8 cellular contexts compared by ENCODE assay signal in genomic region chr2:217248312-217248935, GRCh38.
DNase-seq lines count a peak whose midpoint lies in the region; ATAC-seq and TF ChIP-seq lines count a peak whose summit lies in the region.

No MANE protein-coding gene starts in this region.

- H3F3A ChIP-seq in MM.1S (ENCODE audit: insufficient read depth, low read length): no peaks in the 10 kb centered on the region

- no peaks in the 10 kb centered on the region for H3K36me3 ChIP-seq in osteoblast (ENCODE audit: insufficient read depth, low read length)
- H3K36me3 ChIP-seq in OCI-LY7 (ENCODE audit: insufficient read depth, low read length): no peaks in the 10 kb centered on the region
- H3K36me3 ChIP-seq in MM.1S (replicated peaks; ENCODE audit: insufficient read depth, low read length): no peaks in the 10 kb centered on the region

- H3K27ac Mint-ChIP-seq in activated CD8-positive, alpha-beta T cell treated with anti-CD3 and anti-CD28 coated beads for 36 hours: no peak overlapping the region

- H3K9me3 Mint-ChIP-seq in activated CD8-positive, alpha-beta T cell treated with anti-CD3 and anti-CD28 coated beads for 36 hours: no peaks in the 10 kb centered on the region

- peaks cover 3% of the 10 kb centered on the region for H3K4me1 ChIP-seq in osteoblast (ENCODE audit: insufficient read depth, low read length)
- no peaks in the 10 kb centered on the region for H3K4me1 ChIP-seq in OCI-LY7 (ENCODE audit: insufficient read depth, low read length, poor library complexity, severe bottlenecking)
- no peaks in the 10 kb centered on the region for H3K4me1 ChIP-seq in MM.1S (ENCODE audit: low read length)

- no peaks in the 10 kb centered on the region for H3K9me2 ChIP-seq in OCI-LY7 (ENCODE audit: insufficient read depth, low read length)
- no peaks in the 10 kb centered on the region for H3K9me2 ChIP-seq in MM.1S (replicated peaks; ENCODE audit: insufficient read depth, low read length)

- no peak overlapping the region for H3K4me3 Mint-ChIP-seq in activated CD8-positive, alpha-beta T cell treated with anti-CD3 and anti-CD28 coated beads for 36 hours

- POLR2A ChIA-PET in OCI-LY7 (lab: Charles Lee): no interaction called here
- POLR2A ChIA-PET in activated CD8-positive, alpha-beta T cell treated with anti-CD3 and anti-CD28 coated beads for 36 hours (lab: Charles Lee): interaction anchor here (0.6 kb wide), 1 partner anchor 269 kb away, joined by 3 read pairs; no protein-coding TSS in a partner anchor

- peaks cover 11% of the 10 kb centered on the region for H3K4me1 Mint-ChIP-seq in activated CD8-positive, alpha-beta T cell treated with anti-CD3 and anti-CD28 coated beads for 36 hours (ENCODE audit: low read depth)

- H3K27me3 ChIP-seq in osteoblast (ENCODE audit: insufficient read depth, low read length) (no peaks in the 10 kb centered on the region), MM.1S (replicated peaks; ENCODE audit: insufficient read depth, low read length) (no peaks in the 10 kb centered on the region)

- no peak overlapping the region for H3K9ac ChIP-seq in MM.1S (ENCODE audit: low read length)

- DNase-seq in NCI-H510A treated with DMSO at 0.1 percent for 48 hours (lab: John Stamatoyannopoulos, UW) (peak; percentile 45), fibroblast of peridontal ligament (ENCODE audit: extremely low read depth) (peak; percentile 89), osteoblast (ENCODE audit: insufficient read length, low spot score, missing footprints) (no peak), OCI-LY7 (ENCODE audit: low spot score) (no peak), MM.1S (no peak)
- no peak for DNase-seq in activated CD8-positive, alpha-beta T cell treated with anti-CD3 and anti-CD28 coated beads for 36 hours

- H3K4me2 ChIP-seq in osteoblast (ENCODE audit: insufficient read depth, low read length) (peak overlapping the region; percentile 22), OCI-LY7 (ENCODE audit: low read length) (no peak overlapping the region), MM.1S (ENCODE audit: low read depth, low read length) (no peak overlapping the region)

- peak overlapping the region; percentile 73 for H2AFZ ChIP-seq in osteoblast (ENCODE audit: low read length)
- no peak overlapping the region for H2AFZ ChIP-seq in OCI-LY7 (ENCODE audit: low read length)
- no peak overlapping the region for H2AFZ ChIP-seq in MM.1S (ENCODE audit: low read length)

- BruUV-seq in OCI-LY7 (replicated peaks; lab: Mats Ljungman, UMichigan): no TSS peak

- peak; percentile 94 for ATAC-seq in GM19035 (IDR thresholded peaks at IDR 0.05; ENCODE audit: unreplicated experiment)
- peak; percentile 87 for ATAC-seq in HG03064 (IDR thresholded peaks at IDR 0.05; ENCODE audit: low read depth, unreplicated experiment)
- ATAC-seq in activated CD8-positive, alpha-beta T cell treated with anti-CD3 and anti-CD28 coated beads for 36 hours: no peak

- H3K27ac ChIP-seq in osteoblast (ENCODE audit: low read depth, low read length): no peak overlapping the region
- H3K27ac ChIP-seq in OCI-LY7 (ENCODE audit: low read depth, low read length, poor library complexity, severe bottlenecking): no peak overlapping the region
- H3K27ac ChIP-seq in MM.1S (ENCODE audit: low read length): no peak overlapping the region

- H3K27me3 Mint-ChIP-seq in activated CD8-positive, alpha-beta T cell treated with anti-CD3 and anti-CD28 coated beads for 36 hours: peaks cover 14% of the 10 kb centered on the region

- no peak for TF ChIP-seq CTCF in osteoblast (IDR thresholded peaks at IDR 0.05; ENCODE audit: extremely low read depth, low read depth, low read length)
- no peak for TF ChIP-seq CTCF in OCI-LY7 (conservative IDR thresholded peaks at IDR 0.05; ENCODE audit: low read length)
- TF ChIP-seq CTCF in MM.1S (IDR thresholded peaks at IDR 0.05; ENCODE audit: low read length): no peak
- TF ChIP-seq CTCF in activated CD8-positive, alpha-beta T cell treated with anti-CD3 and anti-CD28 coated beads for 36 hours (IDR thresholded peaks at IDR 0.05): no peak

- no peaks in the 10 kb centered on the region for H3K36me3 Mint-ChIP-seq in activated CD8-positive, alpha-beta T cell treated with anti-CD3 and anti-CD28 coated beads for 36 hours (ENCODE audit: low read depth)

- H3K79me2 ChIP-seq in osteoblast (ENCODE audit: insufficient read depth, low read length) (no peaks in the 10 kb centered on the region), OCI-LY7 (ENCODE audit: insufficient read depth, low read depth, low read length) (no peaks in the 10 kb centered on the region), MM.1S (ENCODE audit: low read length) (no peaks in the 10 kb centered on the region)

- H4K20me1 ChIP-seq in osteoblast (ENCODE audit: insufficient read depth, low read length) (no peaks in the 10 kb centered on the region), OCI-LY7 (ENCODE audit: insufficient read depth, low read length) (no peaks in the 10 kb centered on the region), MM.1S (ENCODE audit: insufficient read depth, low read length) (no peaks in the 10 kb centered on the region)

- no peak overlapping the region for H3K4me3 ChIP-seq in osteoblast (ENCODE audit: insufficient read depth, low read length)
- no peak overlapping the region for H3K4me3 ChIP-seq in OCI-LY7 (ENCODE audit: low read depth, low read length, poor library complexity, severe bottlenecking)
- H3K4me3 ChIP-seq in MM.1S (ENCODE audit: low read length): no peak overlapping the region

- intact Hi-C loops in OCI-LY7 (cut with micrococcal nuclease; ENCODE audit: unreplicated experiment): no loop called here
- intact Hi-C loops in activated CD8-positive, alpha-beta T cell treated with anti-CD3 and anti-CD28 coated beads for 36 hours (cut with micrococcal nuclease): no loop called here

- CTCF ChIA-PET in OCI-LY7 (lab: Charles Lee; ENCODE audit: unreplicated experiment): no interaction called here
- CTCF ChIA-PET in activated CD8-positive, alpha-beta T cell treated with anti-CD3 and anti-CD28 coated beads for 36 hours (lab: Charles Lee): interaction anchor here (0.7 kb wide), 1 partner anchor 15 kb away, joined by 3 read pairs; no protein-coding TSS in a partner anchor

- no peaks in the 10 kb centered on the region for H3K9me3 ChIP-seq in osteoblast (ENCODE audit: low read depth, low read length)
- H3K9me3 ChIP-seq in OCI-LY7 (ENCODE audit: low read length): no peaks in the 10 kb centered on the region
- no peaks in the 10 kb centered on the region for H3K9me3 ChIP-seq in MM.1S (replicated peaks; ENCODE audit: insufficient read depth, low read length)

Comparison
In these comparisons a context has a peak if more than half of its experiments do, and no peak if none do; other contexts are left out.
1. DNase-seq: peak in NCI-H510A treated with DMSO at 0.1 percent for 48 hours (single experiment) and fibroblast of peridontal ligament (single experiment); none in osteoblast (single experiment), OCI-LY7 (single experiment), MM.1S (single experiment) and activated CD8-positive, alpha-beta T cell treated with anti-CD3 and anti-CD28 coated beads for 36 hours (single experiment).